Comparison of ENCODE assay signal across 1 cellular context in the genomic region with DNA sequence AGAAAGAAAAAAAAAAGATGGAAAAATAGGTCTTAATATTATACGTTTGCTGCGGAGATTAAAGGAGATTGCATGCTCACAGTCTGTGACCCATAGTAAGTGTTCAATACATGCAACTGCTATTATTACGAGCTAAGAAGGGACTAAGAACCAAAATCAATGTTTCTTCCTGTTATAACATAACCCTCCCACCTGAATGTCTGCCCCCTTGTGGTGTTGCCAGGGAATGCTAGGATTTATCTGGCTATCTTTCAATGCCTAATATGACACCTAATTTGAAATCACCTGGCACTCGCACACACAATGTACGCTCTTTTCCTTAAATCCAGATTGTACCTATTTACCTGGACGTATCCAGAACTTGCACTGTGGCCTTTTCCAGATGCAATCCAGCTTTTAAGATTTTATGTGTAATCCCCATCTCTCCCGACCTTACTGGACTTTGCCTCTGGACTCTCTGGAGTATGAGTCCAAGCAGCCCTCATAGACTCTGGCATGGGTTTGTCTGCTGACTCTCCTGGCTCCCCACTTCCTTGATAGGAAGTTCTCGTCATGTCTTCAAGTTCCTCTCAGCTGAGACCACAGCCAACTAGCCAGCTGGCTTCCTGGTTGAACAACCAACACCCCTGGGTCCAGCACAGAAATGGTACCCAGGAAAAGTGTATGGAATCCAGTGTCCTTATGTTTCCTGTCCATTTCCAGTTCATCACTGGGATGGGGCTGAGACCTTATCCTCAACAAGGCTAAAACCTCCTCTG.
TF ChIP-seq lines count a peak whose summit lies in the region.

No MANE protein-coding gene starts in this region.

TF ChIP-seq in Ishikawa, 13 proteins besides CTCF, POLR2A, EP300 and RAD21 (continued from another document):
- TF ChIP-seq, protein P1, sequence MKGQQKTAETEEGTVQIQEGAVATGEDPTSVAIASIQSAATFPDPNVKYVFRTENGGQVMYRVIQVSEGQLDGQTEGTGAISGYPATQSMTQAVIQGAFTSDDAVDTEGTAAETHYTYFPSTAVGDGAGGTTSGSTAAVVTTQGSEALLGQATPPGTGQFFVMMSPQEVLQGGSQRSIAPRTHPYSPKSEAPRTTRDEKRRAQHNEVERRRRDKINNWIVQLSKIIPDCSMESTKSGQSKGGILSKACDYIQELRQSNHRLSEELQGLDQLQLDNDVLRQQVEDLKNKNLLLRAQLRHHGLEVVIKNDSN (IDR thresholded peaks at IDR 0.05): no peak
- TF ChIP-seq EGR1 (IDR thresholded peaks at IDR 0.05): no peak
